8 cellular contexts compared by ENCODE assay signal in genomic region chr18:54776282-54776977, GRCh38. TPM values are rescaled to one million over a fixed set of nuclear protein-coding genes. Genes with fewer than 3 reads are reported as not detected.
A peak's percentile ranks its signal among the peaks of the same experiment; 100 is the strongest.
DNase-seq lines count a peak whose midpoint lies in the region; ATAC-seq, FAIRE-seq and TF ChIP-seq lines count a peak whose summit lies in the region.

No MANE protein-coding gene starts in this region.

- TF ChIP-seq POLR2A in esophagus squamous epithelium (IDR thresholded peaks at IDR 0.05) = no peak

- no peak for TF ChIP-seq CTCF in HFF-Myc (IDR thresholded peaks at IDR 0.05; ENCODE audit: low read depth, low read length, missing control alignments)
- TF ChIP-seq CTCF in esophagus squamous epithelium (IDR thresholded peaks at IDR 0.05) = no peak

- DNase-seq in GM18507 (ENCODE audit: extremely low spot score, insufficient read length, low read depth) (no peak), HFF-Myc (ENCODE audit: extremely low read depth, low read depth) (peak; percentile 95), NOMO-1 treated with dmso at 0.1 percent for 144 hours (lab: John Stamatoyannopoulos, UW; ENCODE audit: unreplicated experiment) (peak; percentile 69), esophagus squamous epithelium (lab: John Stamatoyannopoulos, UW) (no peak), cerebellar nuclear complex (lab: John Stamatoyannopoulos, UW) (no peak)
- no peak for DNase-seq in stimulated activated naive CD8-positive, alpha-beta T cell treated with anti-CD3 and anti-CD28 coated beads, Interleukin-15, Interleukin-2, amounts not matched to agents 100 U/mL and 50 U/mL, for 24 hours

- peaks cover 4 to 32% (median 8%) of the 10 kb centered on the region in 3 donors for H3K4me1 ChIP-seq in esophagus squamous epithelium

- H3K9me3 ChIP-seq in esophagus squamous epithelium = no peaks in the 10 kb centered on the region

- WGBS in esophagus squamous epithelium, 2 donors = 19 to 40% methylated on average over 8 of the region's 8 CpGs

- ATAC-seq in stimulated activated naive CD8-positive, alpha-beta T cell treated with anti-CD3 and anti-CD28 coated beads, Interleukin-15, Interleukin-2, amounts not matched to agents 100 U/mL and 50 U/mL, for 24 hours = peak; percentile 87
- ATAC-seq in HG03439 (IDR thresholded peaks at IDR 0.05; ENCODE audit: unreplicated experiment) (no peak), GM19455 (IDR thresholded peaks at IDR 0.05; ENCODE audit: unreplicated experiment) (no peak)

- H3K27ac ChIP-seq in esophagus squamous epithelium = peak overlapping the region; percentile 55 to 72 (median 66)

- no peaks in the 10 kb centered on the region for H3K36me3 ChIP-seq in esophagus squamous epithelium

- FAIRE-seq in GM18507 (lab: Jason Lieb, UNC) = peak; percentile 26

- intact Hi-C loops in esophagus squamous epithelium (cut with DNase I) = no loop called here

- H3K4me3 ChIP-seq in HFF-Myc (replicated peaks; ENCODE audit: low read depth, low read length) (no peak overlapping the region), esophagus squamous epithelium (no peak overlapping the region)

- H3K27me3 ChIP-seq in esophagus squamous epithelium = no peaks in the 10 kb centered on the region

RNA-seq across cellular contexts. Expression of gene RAB27B, which starts 51.8 kb away (rescaled TPM):
- total RNA-seq in esophagus squamous epithelium = 10 to 100 TPM; 17.5 to 35.9 (median 32.1) TPM

Comparison
In these comparisons a context has a peak if more than half of its experiments do, and no peak if none do; other contexts are left out.
1. DNase-seq: peak in HFF-Myc (single experiment) and NOMO-1 treated with dmso at 0.1 percent for 144 hours (single experiment); none in GM18507 (single experiment), esophagus squamous epithelium (single experiment), stimulated activated naive CD8-positive, alpha-beta T cell treated with anti-CD3 and anti-CD28 coated beads, Interleukin-15, Interleukin-2, amounts not matched to agents 100 U/mL and 50 U/mL, for 24 hours (single experiment) and cerebellar nuclear complex (0 of 2).